ENCODE assay signal across 19 cellular contexts in the genomic region with DNA sequence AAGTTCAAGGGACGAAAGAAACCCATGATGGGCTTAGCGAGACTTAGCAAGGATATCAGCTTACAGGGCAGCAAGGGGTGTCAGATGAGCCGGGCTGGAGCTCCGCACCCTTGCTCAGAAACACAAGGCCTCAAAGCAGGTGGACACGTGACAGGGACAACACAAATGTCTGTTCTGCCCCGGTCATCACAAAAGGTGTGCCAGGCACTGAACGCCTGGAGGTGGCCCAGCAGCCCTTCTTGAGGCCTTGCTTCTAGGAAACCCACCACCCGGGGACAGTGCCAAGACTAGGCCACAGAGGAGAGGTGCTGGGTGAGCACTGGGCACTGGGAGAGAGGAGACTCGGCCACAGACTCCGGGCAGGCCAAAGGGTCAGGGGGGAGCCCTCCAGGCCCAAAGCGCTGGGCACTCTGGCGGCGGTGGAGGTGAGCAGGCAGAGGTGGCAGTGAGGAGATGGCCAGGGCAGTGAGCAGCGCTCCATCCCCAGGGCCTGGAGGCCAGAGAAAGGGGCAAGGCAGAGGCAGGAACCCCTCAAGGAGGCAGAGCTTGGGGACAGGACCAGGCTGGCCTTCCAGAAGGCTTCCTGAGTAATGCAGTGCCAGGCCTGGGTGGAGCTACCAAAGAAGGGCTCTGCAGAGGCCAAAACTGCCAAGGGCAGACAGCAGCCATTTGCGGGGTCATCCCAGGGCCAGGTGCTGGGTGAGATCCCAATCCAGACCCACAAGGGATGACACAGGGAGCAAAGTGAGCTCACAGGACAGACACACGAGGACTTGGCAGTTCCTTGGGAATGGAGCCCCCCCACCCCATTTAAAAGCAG. TPM values are rescaled to one million over a fixed set of nuclear protein-coding genes. Genes with fewer than 3 reads are reported as not detected.
DNase-seq lines count a peak whose midpoint lies in the region; TF ChIP-seq lines count a peak whose summit lies in the region.
"Had no signal": no experiment of that assay in that cellular context is flagged by ENCODE, and none has a peak within 500 bp of the region (broad histone marks: within the 10 kb centered on the region; RNA-seq: fewer than 3 reads in every experiment).

No MANE protein-coding gene starts in this region.

- H3K9me3 ChIP-seq in neuronal stem cell (replicated peaks in 1 of 2; ENCODE audit: control insufficient read depth in 2 of 2, insufficient read depth in 1 of 2, low read depth in 1 of 2, low read length in 2 of 2) (no peaks in the 10 kb centered on the region), spleen (no peaks in the 10 kb centered on the region), transverse colon (no peaks in the 10 kb centered on the region)
- H3K9me3 ChIP-seq: BLaER1 had no signal

- no CpG with 5 or more reads among the region's 16 CpGs for WGBS in neuronal stem cell (ENCODE audit: extremely low coverage in 2 of 2, insufficient read length in 2 of 2, insufficient replicate concordance in 1 of 2), 2 donors
- WGBS in spleen, 5 donors, result 77 to 94% (median 89%) methylated on average over 15 to 16 of the region's 16 CpGs
- WGBS in transverse colon (ENCODE audit: low coverage in 1 of 2), 2 donors, result 88% methylated on average over 16 of the region's 16 CpGs; no CpG with 5 or more reads in 1 of the 2 donors

- no peak overlapping the region for H4K8ac ChIP-seq in neuronal stem cell (ENCODE audit: low read depth, low read length)

- H3K36me3 ChIP-seq in neuronal stem cell (replicated peaks in 1 of 2; ENCODE audit: control insufficient read depth in 2 of 2, insufficient read depth in 2 of 2, low read length in 2 of 2), result no peaks in the 10 kb centered on the region
- no peaks in the 10 kb centered on the region for H3K36me3 ChIP-seq in spleen
- H3K36me3 ChIP-seq in transverse colon, result no peaks in the 10 kb centered on the region
- H3K36me3 ChIP-seq: BLaER1 had no signal

- intact Hi-C loops in spleen (cut with DNase I; ENCODE audit: low total_unique reads), result no loop called here
- intact Hi-C loops in CD14-positive monocyte (cut with micrococcal nuclease), result no loop called here
- intact Hi-C loops in transverse colon (cut with DNase I; ENCODE audit: low total_unique reads), result no loop called here

- H3K9ac ChIP-seq in neuronal stem cell (ENCODE audit: low read depth, low read length, poor library complexity), result no peak overlapping the region
- H3K9ac ChIP-seq: BLaER1 had no signal

- H2AFZ ChIP-seq in neuronal stem cell (ENCODE audit: low read length), result no peak overlapping the region
- H2AFZ ChIP-seq: GM23338, PC-9 had no signal

- TF ChIP-seq CTCF in glutamatergic neuron (IDR thresholded peaks at IDR 0.05; ENCODE audit: partially characterized antibody, unreplicated experiment) (no peak), spleen (IDR thresholded peaks at IDR 0.05 in 8 of 11, conservative IDR thresholded peaks at IDR 0.05 in 3 of 11) (no peak), CD14-positive monocyte (IDR thresholded peaks at IDR 0.05) (no peak), transverse colon (IDR thresholded peaks at IDR 0.05) (no peak)

- H3K27me3 Mint-ChIP-seq in glutamatergic neuron (ENCODE audit: unreplicated experiment), result peaks cover 33% of the 10 kb centered on the region
- peaks cover 0 to 9% (median 4%) of the 10 kb centered on the region in 3 donors for H3K27me3 Mint-ChIP-seq in CD14-positive monocyte (ENCODE audit: low read depth in 3 of 3)

- H3K4me3 ChIP-seq in neuronal stem cell (ENCODE audit: low read length in 2 of 2) (no peak overlapping the region), spleen (no peak overlapping the region), transverse colon (no peak overlapping the region)
- H3K4me3 ChIP-seq: BLaER1, GM23338, K562, PC-9 had no signal

- TF ChIP-seq POLR2A in spleen (IDR thresholded peaks at IDR 0.05) (no peak), transverse colon (IDR thresholded peaks at IDR 0.05) (no peak)

- peak overlapping the region; percentile 62 for H2BK120ac ChIP-seq in neuronal stem cell (ENCODE audit: low read depth, low read length)

- H2AK5ac ChIP-seq in neuronal stem cell (ENCODE audit: low read depth, low read length), result peak overlapping the region; percentile 81

- peaks cover 77% of the 10 kb centered on the region for H3K4me1 Mint-ChIP-seq in glutamatergic neuron (ENCODE audit: low read depth, unreplicated experiment)
- no peaks in the 10 kb centered on the region for H3K4me1 Mint-ChIP-seq in CD14-positive monocyte
- H3K4me1 Mint-ChIP-seq: CD8-positive, alpha-beta memory T cell had no signal

- H3K27ac ChIP-seq in neuronal stem cell (replicated peaks; ENCODE audit: low read length), result no peak overlapping the region
- H3K27ac ChIP-seq in spleen, result no peak overlapping the region
- H3K27ac ChIP-seq in transverse colon, result no peak overlapping the region
- H3K27ac ChIP-seq: BLaER1, PC-9 had no signal

- no peak overlapping the region for H2BK15ac ChIP-seq in neuronal stem cell (ENCODE audit: low read length)

- H3K4me1 ChIP-seq in neuronal stem cell (ENCODE audit: control insufficient read depth in 2 of 2, insufficient read depth in 1 of 2, low read depth in 1 of 2, low read length in 2 of 2), result peaks cover 0 to 1% of the 10 kb centered on the region in 2 donors
- no peaks in the 10 kb centered on the region for H3K4me1 ChIP-seq in spleen
- H3K4me1 ChIP-seq in transverse colon, result no peaks in the 10 kb centered on the region

- H3K4me3 Mint-ChIP-seq in glutamatergic neuron (ENCODE audit: unreplicated experiment) (peak overlapping the region; percentile 59), CD14-positive monocyte (no peak overlapping the region)
- H3K4me3 Mint-ChIP-seq: CD8-positive, alpha-beta memory T cell; GM23338 had no signal

- no peak for TF ChIP-seq EP300 in transverse colon (IDR thresholded peaks at IDR 0.05; ENCODE audit: low read depth)

- H3K27ac Mint-ChIP-seq in glutamatergic neuron (ENCODE audit: unreplicated experiment) (peak overlapping the region; percentile 33), CD14-positive monocyte (no peak overlapping the region)
- H3K27ac Mint-ChIP-seq: CD8-positive, alpha-beta memory T cell; GM23338 had no signal

- H3K4ac ChIP-seq in neuronal stem cell (ENCODE audit: low read length), result no peak overlapping the region

- H4K91ac ChIP-seq in neuronal stem cell (ENCODE audit: low read depth, low read length, poor library complexity), result no peak overlapping the region

- peak overlapping the region; percentile 56 for H2BK5ac ChIP-seq in neuronal stem cell (ENCODE audit: low read length)

- peak; percentile 50 for DNase-seq in activated effector memory CD4-positive, alpha-beta T cell treated with anti-CD3 and anti-CD28 coated beads, Interleukin-2, amount 50 U/mL, for 16 hours
- no peak for DNase-seq in activated effector memory CD4-positive, alpha-beta T cell treated with Interleukin-2 at 50 U/mL for 16 hours
- DNase-seq in glutamatergic neuron (peak; percentile 9), neuronal stem cell (ENCODE audit: low spot score) (no peak), spleen (peak; percentile 59), OCI-M1 (lab: John Stamatoyannopoulos, UW) (no peak), CD14-positive monocyte (ENCODE audit: low spot score) (no peak), transverse colon (no peak)
- DNase-seq: CD8-positive, alpha-beta memory T cell; GDM1; MV-4-11; NCI-H1436 treated with DMSO at 0.1 percent for 48 hours; NCI-H2029 treated with DMSO at 0.1 percent for 48 hours; NCI-H2171 treated with DMSO at 0.1 percent for 48 hours; NCI-H446 treated with DMSO at 0.1 percent for 48 hours; PC-9 had no signal

- no peak overlapping the region for H3K4me2 ChIP-seq in neuronal stem cell (ENCODE audit: insufficient read depth, low read length, poor library complexity, severe bottlenecking)
- H3K4me2 ChIP-seq: BLaER1, GM23338, PC-9 had no signal

- in situ Hi-C loops in transverse colon (cut with MboI; ENCODE audit: low pct_ligation_motif_present in 1 of 4, low pct_unique_long_range_greater_than_20kb in 1 of 4, low sequenced_read_pairs in 3 of 4), result no loop called here

- H3K79me1 ChIP-seq in neuronal stem cell (ENCODE audit: low read depth, low read length), result no peaks in the 10 kb centered on the region

- peak overlapping the region; percentile 36 for H2BK12ac ChIP-seq in neuronal stem cell (ENCODE audit: low read length)

- no peaks in the 10 kb centered on the region for H3K27me3 ChIP-seq in neuronal stem cell (ENCODE audit: control insufficient read depth in 3 of 3, insufficient read depth in 3 of 3, low read depth in 1 of 3, low read length in 3 of 3)
- H3K27me3 ChIP-seq in spleen (replicated peaks in 1 of 7), result peaks cover 0 to 58% (median under 1%) of the 10 kb centered on the region in 7 donors
- H3K27me3 ChIP-seq in transverse colon, result no peaks in the 10 kb centered on the region
- H3K27me3 ChIP-seq: BLaER1 had no signal

- H3K9me3 Mint-ChIP-seq in glutamatergic neuron (ENCODE audit: unreplicated experiment), result peaks cover 42% of the 10 kb centered on the region
- H3K9me3 Mint-ChIP-seq in CD14-positive monocyte, result no peaks in the 10 kb centered on the region
- H3K9me3 Mint-ChIP-seq: CD8-positive, alpha-beta memory T cell; GM23338 had no signal

- peak overlapping the region; percentile 17 for H3K23ac ChIP-seq in neuronal stem cell (ENCODE audit: low read depth, low read length, poor library complexity)

- peaks cover 5% of the 10 kb centered on the region for H3K36me3 Mint-ChIP-seq in glutamatergic neuron (ENCODE audit: unreplicated experiment)
- H3K36me3 Mint-ChIP-seq in CD14-positive monocyte, result no peaks in the 10 kb centered on the region
- H3K36me3 Mint-ChIP-seq: CD8-positive, alpha-beta memory T cell had no signal

- H3K18ac ChIP-seq in neuronal stem cell (ENCODE audit: low read length), result peak overlapping the region; percentile 69

- no peak overlapping the region for H3K14ac ChIP-seq in neuronal stem cell (ENCODE audit: low read length)

RNA-seq across cellular contexts. Expression of gene EBF3, which starts 22.7 kb away (rescaled TPM):
- 544 TPM for total RNA-seq in glutamatergic neuron (ENCODE audit: unreplicated experiment)
- 3.3 TPM for polyA plus RNA-seq in neuronal stem cell (2013, experiment 1 of 2)
- 3.1 TPM for polyA plus RNA-seq in neuronal stem cell (2013, experiment 2 of 2)
- total RNA-seq in spleen, result under 1 TPM in 1 of 7 donors, not detected in 6; 0.20 TPM
- under 1 TPM; 0.02 to 0.19 (median 0.08) TPM for polyA plus RNA-seq in spleen
- polyA plus RNA-seq in CD14-positive monocyte, result not detected
- 1 to 10 TPM in 2 of 4 donors, under 1 TPM in 2; 0.37 to 6.6 (median 1.0) TPM for total RNA-seq in transverse colon
- total RNA-seq: CD8-positive, alpha-beta memory T cell; K562; PC-9 had no signal
- polyA plus RNA-seq: CD8-positive, alpha-beta memory T cell; K562 had no signal

Comparison
In these comparisons a context has a peak if more than half of its experiments do, and no peak if none do; other contexts are left out.
1. DNase-seq: peak in activated effector memory CD4-positive, alpha-beta T cell treated with anti-CD3 and anti-CD28 coated beads, Interleukin-2, amount 50 U/mL, for 16 hours (single experiment), glutamatergic neuron (single experiment) and spleen (single experiment); none in activated effector memory CD4-positive, alpha-beta T cell treated with Interleukin-2 at 50 U/mL for 16 hours (single experiment), neuronal stem cell (single experiment), OCI-M1 (single experiment), CD14-positive monocyte (single experiment) and transverse colon (single experiment).
2. RNA of gene EBF3, which starts 22.7 kb away (total RNA-seq): 544 TPM in glutamatergic neuron (single experiment); 0.37 to 6.6 TPM in transverse colon and 0.20 TPM in spleen; every median in the first group is over 10 times any median in the second.